In the genomic region with DNA sequence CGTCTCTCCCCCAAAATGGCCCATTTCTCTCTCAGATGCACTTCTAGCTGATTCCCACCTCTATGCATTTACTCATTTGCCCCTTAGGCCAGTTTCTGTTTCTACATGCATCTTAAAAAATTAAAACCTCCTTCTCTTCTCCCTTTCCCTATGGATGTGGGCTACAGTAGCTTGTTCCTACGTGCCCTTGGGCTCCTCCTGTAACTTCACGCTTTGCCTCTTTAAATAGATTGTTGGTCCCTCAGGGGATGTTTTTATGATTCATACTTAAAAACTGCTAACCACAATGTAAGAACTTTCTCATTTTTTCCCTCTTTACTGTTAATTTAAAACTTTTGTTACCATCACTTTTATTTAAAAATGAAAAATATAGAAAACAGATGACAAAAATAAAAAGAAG, we compare ENCODE assay signal across 16 cellular contexts.
DNase-seq lines count a peak whose midpoint lies in the region; ATAC-seq, FAIRE-seq and TF ChIP-seq lines count a peak whose summit lies in the region.
"Had no signal": no experiment of that assay in that cellular context is flagged by ENCODE, and none has a peak within 500 bp of the region (broad histone marks: within the 10 kb centered on the region; RNA-seq: fewer than 3 reads in every experiment).

No MANE protein-coding gene starts in this region.

- peak; percentile 64 for FAIRE-seq in GM19239 (lab: Jason Lieb, UNC)
- FAIRE-seq: H54 had no signal

- DNase-seq in AG20443 (ENCODE audit: low spot score) (peak; percentile 60), GM19239 (ENCODE audit: insufficient read length, low spot score) (no peak), RWPE1 (ENCODE audit: low spot score) (peak; percentile 23), fibroblast of mammary gland (ENCODE audit: low read depth) (peak; percentile 19), islet precursor cell (no peak), 8988T (no peak)
- DNase-seq: AML-193, caudate nucleus, endodermal cell, IMR-90, NCI-H1092, SHP77 had no signal

- POLR2A ChIA-PET in RWPE1 (lab: Yijun Ruan, JAX; ENCODE audit: low non-redundant PET) = no interaction called here

- no peak overlapping the region for H3K4me3 ChIP-seq in fibroblast of mammary gland (ENCODE audit: control insufficient read depth, low read depth, low read length)

- ATAC-seq in GM19023 (IDR thresholded peaks at IDR 0.05; ENCODE audit: unreplicated experiment) (no peak), GM18519 (IDR thresholded peaks at IDR 0.05; ENCODE audit: low FRiP score, unreplicated experiment) (no peak)
- ATAC-seq: activated naive CD4-positive, alpha-beta T cell treated with anti-CD3 and anti-CD28 coated beads, Interleukin-2, amount 50 U/mL, for 72 hours had no signal

- no peak overlapping the region for H3K27ac ChIP-seq in RWPE1

- TF ChIP-seq CTCF in RWPE1 (conservative IDR thresholded peaks at IDR 0.05; ENCODE audit: low read depth) (no peak), fibroblast of mammary gland (conservative IDR thresholded peaks at IDR 0.05; ENCODE audit: control insufficient read depth, insufficient read depth, low read depth, low read length) (no peak)

- CTCF ChIA-PET in RWPE1 (lab: Yijun Ruan, JAX) = no interaction called here

Comparison
In these comparisons a context has a peak if more than half of its experiments do, and no peak if none do; other contexts are left out.
1. DNase-seq: peak in AG20443 (single experiment), RWPE1 (single experiment) and fibroblast of mammary gland (single experiment); none in GM19239 (single experiment), islet precursor cell (single experiment) and 8988T (single experiment).